In the genomic region with DNA sequence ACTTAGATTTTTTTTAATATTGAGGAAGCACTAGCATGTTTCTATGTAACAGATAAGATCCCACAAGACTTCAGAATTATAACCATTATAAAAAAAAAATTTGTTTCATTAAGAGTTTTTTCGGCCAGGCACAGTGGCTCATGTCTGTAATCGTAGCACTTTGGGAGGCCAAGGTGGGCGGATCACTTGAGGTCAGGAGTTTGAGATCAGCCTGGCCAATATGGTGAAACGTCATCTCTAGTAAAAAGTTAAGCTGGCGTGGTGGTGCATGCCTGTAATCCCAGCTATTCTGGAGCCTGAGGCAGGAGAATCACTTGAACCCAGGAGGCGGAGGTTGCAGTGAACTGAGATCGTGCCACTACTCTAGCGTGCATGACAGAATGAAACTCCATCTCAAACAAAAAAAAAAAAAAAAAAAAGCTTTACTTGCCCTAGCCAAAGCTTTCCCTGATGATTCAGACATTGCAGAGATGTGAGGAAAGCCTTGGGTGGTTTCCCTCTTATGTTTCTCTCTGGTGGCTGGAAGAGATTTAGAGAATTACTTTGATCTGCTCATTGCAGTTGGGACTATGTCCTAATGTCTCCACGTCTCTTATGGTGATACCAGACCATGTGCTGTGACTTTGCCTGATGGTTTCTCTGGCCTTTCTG, we compare ENCODE assay signal across 16 cellular contexts.
DNase-seq lines count a peak whose midpoint lies in the region; ATAC-seq and TF ChIP-seq lines count a peak whose summit lies in the region.
"Had no signal": no experiment of that assay in that cellular context is flagged by ENCODE, and none has a peak within 500 bp of the region (broad histone marks: within the 10 kb centered on the region; RNA-seq: fewer than 3 reads in every experiment).

No MANE protein-coding gene starts in this region.

- H3K9me3 ChIP-seq in GM23248 (ENCODE audit: low read depth) (no peaks in the 10 kb centered on the region), adipocyte (ENCODE audit: control insufficient read depth, low read length) (no peaks in the 10 kb centered on the region)
- H3K9me3 ChIP-seq: thoracic aorta had no signal

- H3K79me2 ChIP-seq in GM23248 (ENCODE audit: insufficient read depth): no peaks in the 10 kb centered on the region
- H3K79me2 ChIP-seq: parathyroid adenoma had no signal

- intact Hi-C loops in sciatic nerve (cut with DNase I): no loop called here

- peak overlapping the region; percentile 32; the same call in 1 of the 2 replicates for H2AFZ ChIP-seq in GM23248
- H2AFZ ChIP-seq: parathyroid adenoma had no signal

- 2 to 6% methylated on average over 9 of the region's 9 CpGs for WGBS in GM23248 (ENCODE audit: low coverage in 1 of 2, low lambda C conversion rate in 2 of 2, missing lambda C conversion rate in 2 of 2), 2 experiments

- no peaks in the 10 kb centered on the region for H4K20me1 ChIP-seq in GM23248 (ENCODE audit: insufficient read depth)

- H3K9me2 ChIP-seq in GM23248 (ENCODE audit: insufficient read depth): no peaks in the 10 kb centered on the region

- H3K27ac ChIP-seq in GM23248: peak overlapping the region; percentile 43
- H3K27ac ChIP-seq: cardiac muscle cell, parathyroid adenoma, SK-N-MC, thoracic aorta had no signal

- H3K4me3 ChIP-seq in GM23248 (peak overlapping the region; percentile 43), adipocyte (ENCODE audit: low read length) (peak overlapping the region; percentile 68), foreskin fibroblast (ENCODE audit: low read depth in 1 of 2, low read length in 2 of 2) (no peak overlapping the region)
- H3K4me3 ChIP-seq: cardiac muscle cell, SK-N-MC, thoracic aorta had no signal

- TF ChIP-seq CTCF in foreskin fibroblast (IDR thresholded peaks at IDR 0.05; ENCODE audit: low read depth, low read length): no peak

- H3K9ac ChIP-seq in GM23248: peak overlapping the region; percentile 14; the same call in 1 of the 2 replicates
- H3K9ac ChIP-seq in adipocyte (ENCODE audit: low read length): no peak overlapping the region
- H3K9ac ChIP-seq: parathyroid adenoma had no signal

- H3K36me3 ChIP-seq in GM23248 (ENCODE audit: low read depth) (no peaks in the 10 kb centered on the region), adipocyte (ENCODE audit: control insufficient read depth, insufficient read depth, low read length, severe bottlenecking) (no peaks in the 10 kb centered on the region)
- H3K36me3 ChIP-seq: cardiac muscle cell, thoracic aorta had no signal

- DNase-seq in GM23248: peak; percentile 92
- DNase-seq in adipocyte (ENCODE audit: low read depth): peak; percentile 79
- peak; percentile 50 to 82 for DNase-seq in foreskin fibroblast
- DNase-seq in sciatic nerve (ENCODE audit: low spot score): no peak
- no peak for DNase-seq in activated naive CD4-positive, alpha-beta T cell treated with Interleukin-2 at 50 U/mL for 16 hours
- DNase-seq in germinal center (ENCODE audit: low spot score): no peak
- DNase-seq: activated CD4-positive, CD25-positive, alpha-beta regulatory T cell treated with anti-CD3 and anti-CD28 coated beads, Interleukin-2, amount 50 U/mL, for 72 hours; foreskin melanocyte; H9; NCI-H146 had no signal

- H3K4me1 ChIP-seq in GM23248 (ENCODE audit: insufficient read depth) (peaks cover 10% of the 10 kb centered on the region; the same call in 1 of the 2 replicates), adipocyte (ENCODE audit: control insufficient read depth, insufficient read depth, low read length) (peaks cover 10% of the 10 kb centered on the region)
- H3K4me1 ChIP-seq: parathyroid adenoma had no signal

- peak overlapping the region; percentile 31 for H3K4me2 ChIP-seq in GM23248 (ENCODE audit: unreplicated experiment)

- H3K27me3 ChIP-seq in GM23248 (replicated peaks; ENCODE audit: insufficient read depth) (peaks cover 9% of the 10 kb centered on the region), adipocyte (replicated peaks; ENCODE audit: control insufficient read depth, insufficient read depth, low read length) (no peaks in the 10 kb centered on the region)
- H3K27me3 ChIP-seq: cardiac muscle cell had no signal

- peak; percentile 86 for ATAC-seq in sciatic nerve
- no peak for ATAC-seq in GM18520 (IDR thresholded peaks at IDR 0.05; ENCODE audit: unreplicated experiment)
- no peak for ATAC-seq in HG02870 (IDR thresholded peaks at IDR 0.05; ENCODE audit: unreplicated experiment)

- H3F3A ChIP-seq in GM23248 (ENCODE audit: insufficient read depth): peaks cover 12% of the 10 kb centered on the region; the same call in 1 of the 2 replicates

- in situ Hi-C loops in GM23248 (cut with MboI): no loop called here

Comparison
In these comparisons a context has a peak if more than half of its experiments do, and no peak if none do; other contexts are left out.
1. DNase-seq: peak in GM23248 (single experiment), adipocyte (single experiment) and foreskin fibroblast (2 of 2); none in sciatic nerve (single experiment), activated naive CD4-positive, alpha-beta T cell treated with Interleukin-2 at 50 U/mL for 16 hours (single experiment) and germinal center (single experiment).
2. H3K4me3 ChIP-seq: peak in GM23248 (single experiment) and adipocyte (single experiment); none in foreskin fibroblast (0 of 2).